8 cellular contexts compared by ENCODE assay signal in genomic region chr6:138926579-138926978, GRCh38.
"Had no signal": no experiment of that assay in that cellular context is flagged by ENCODE, and none has a peak within 500 bp of the region (broad histone marks: within the 10 kb centered on the region; RNA-seq: fewer than 3 reads in every experiment).

No MANE protein-coding gene starts in this region.

- H2AFZ ChIP-seq: GM23248 had no signal

- H3K9ac ChIP-seq: GM23248 had no signal

- DNase-seq: GM23248, GOT3, H7, HCEC 1CT, IMR-90, KG1 had no signal

- FAIRE-seq: HTR-8/SVneo, K562 had no signal

- H3K27ac ChIP-seq: GM23248 had no signal

- ATAC-seq: K562 had no signal

- H3K4me3 ChIP-seq: GM23248, K562 had no signal
